In genomic region chr11:76599041-76600013, GRCh38 we compare ENCODE assay signal across 1 cellular context.
TF ChIP-seq lines count a peak whose summit lies in the region.

No MANE protein-coding gene starts in this region.

TF ChIP-seq in WTC11, 78 proteins besides CTCF, POLR2A, EP300 and RAD21 (continued from another document):
- no peak for TF ChIP-seq ERG (CRISPR knock-in tag; IDR thresholded peaks at IDR 0.05)
- no peak for TF ChIP-seq EMX1 (CRISPR knock-in tag; IDR thresholded peaks at IDR 0.05)
- no peak for TF ChIP-seq USF1 (CRISPR knock-in tag; IDR thresholded peaks at IDR 0.05)
- TF ChIP-seq ELF4 (CRISPR knock-in tag; IDR thresholded peaks at IDR 0.05; ENCODE audit: low read depth) = no peak
- no peak for TF ChIP-seq ZNF263 (CRISPR knock-in tag; IDR thresholded peaks at IDR 0.05; ENCODE audit: low read depth)
- no peak for TF ChIP-seq ZNF121 (CRISPR knock-in tag; IDR thresholded peaks at IDR 0.05)
TF ChIP-seq in WTC11: peak in this region for 0.
